Comparison of ENCODE assay signal across 1 cellular context in the genomic region with DNA sequence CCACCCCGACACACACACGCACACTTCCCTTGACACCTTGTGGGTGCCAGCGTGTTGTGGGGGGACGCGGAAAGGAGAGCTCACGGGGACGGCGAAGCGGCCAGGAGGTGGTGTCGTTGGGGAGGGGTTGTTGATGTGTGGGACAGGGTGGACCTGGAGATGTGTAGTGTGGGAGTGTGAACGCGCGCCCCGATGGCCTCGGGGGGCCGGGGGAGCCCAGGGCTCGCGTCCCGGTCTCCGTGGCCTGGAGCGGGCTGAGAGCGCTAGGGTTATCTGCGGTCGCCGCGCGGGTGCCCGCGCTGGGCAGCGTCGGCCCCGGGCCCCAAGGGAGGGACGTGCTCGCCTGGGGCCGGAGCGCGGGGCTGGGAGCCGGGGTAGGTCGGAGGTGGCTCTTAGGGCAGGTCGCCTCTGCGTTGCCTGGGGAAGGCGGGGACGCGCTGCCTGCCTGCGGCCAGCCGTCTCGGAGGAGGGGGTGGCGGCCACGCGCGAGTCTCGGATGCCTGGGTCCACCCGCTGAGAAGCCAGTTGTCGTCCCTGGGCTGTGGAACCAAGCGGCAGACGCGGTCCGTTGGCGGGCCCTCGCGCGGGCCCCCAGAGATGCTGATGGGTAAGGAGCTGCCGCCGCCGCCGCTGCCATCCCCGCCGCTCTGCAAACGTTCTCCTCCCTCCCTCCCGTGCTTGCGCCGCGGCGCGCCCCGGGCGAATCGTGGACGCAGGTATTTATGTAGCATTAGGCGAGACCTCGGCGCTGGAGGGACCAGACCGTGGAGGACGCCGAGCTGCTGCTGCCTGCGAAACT.
TF ChIP-seq lines count a peak whose summit lies in the region.

No MANE protein-coding gene starts in this region.

TF ChIP-seq in HEK293, 187 proteins besides CTCF, POLR2A, EP300 and RAD21 (continued from another document and continues in another):
- TF ChIP-seq, protein P1, sequence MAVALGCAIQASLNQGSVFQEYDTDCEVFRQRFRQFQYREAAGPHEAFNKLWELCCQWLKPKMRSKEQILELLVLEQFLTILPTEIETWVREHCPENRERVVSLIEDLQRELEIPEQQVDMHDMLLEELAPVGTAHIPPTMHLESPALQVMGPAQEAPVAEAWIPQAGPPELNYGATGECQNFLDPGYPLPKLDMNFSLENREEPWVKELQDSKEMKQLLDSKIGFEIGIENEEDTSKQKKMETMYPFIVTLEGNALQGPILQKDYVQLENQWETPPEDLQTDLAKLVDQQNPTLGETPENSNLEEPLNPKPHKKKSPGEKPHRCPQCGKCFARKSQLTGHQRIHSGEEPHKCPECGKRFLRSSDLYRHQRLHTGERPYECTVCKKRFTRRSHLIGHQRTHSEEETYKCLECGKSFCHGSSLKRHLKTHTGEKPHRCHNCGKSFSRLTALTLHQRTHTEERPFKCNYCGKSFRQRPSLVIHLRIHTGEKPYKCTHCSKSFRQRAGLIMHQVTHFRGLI (tag by site-specific recombination; IDR thresholded peaks at IDR 0.05): no peak
- TF ChIP-seq ZNF138 (tag by site-specific recombination; IDR thresholded peaks at IDR 0.05; ENCODE audit: borderline replicate concordance) (no peak), ZNF341 (tag by site-specific recombination; IDR thresholded peaks at IDR 0.05; ENCODE audit: low read depth) (0 out of 2 replicates have a peak, but pooled peaks have one; percentile 14), ZBTB20 (tag by site-specific recombination; IDR thresholded peaks at IDR 0.05) (peak; percentile 60; the same call in 1 of the 2 replicates), ZNF391 (tag by site-specific recombination; IDR thresholded peaks at IDR 0.05; ENCODE audit: borderline replicate concordance, low read depth) (no peak), EGR2 (tag by site-specific recombination; IDR thresholded peaks at IDR 0.05; ENCODE audit: low read depth) (0 out of 2 replicates have a peak, but pooled peaks have one; percentile 20), KLF1 (tag by site-specific recombination; IDR thresholded peaks at IDR 0.05) (no peak), ZXDB (tag by site-specific recombination; IDR thresholded peaks at IDR 0.05) (no peak), TRIM28 (IDR thresholded peaks at IDR 0.05; ENCODE audit: borderline replicate concordance, low read length) (no peak), IKZF3 (tag by site-specific recombination; IDR thresholded peaks at IDR 0.05) (no peak), ZNF610 (tag by site-specific recombination; IDR thresholded peaks at IDR 0.05; ENCODE audit: borderline replicate concordance) (peak; percentile 37; the same call in 1 of the 2 replicates), ZNF600 (tag by site-specific recombination; IDR thresholded peaks at IDR 0.05) (peak; percentile 64), ZNF776 (tag by site-specific recombination; IDR thresholded peaks at IDR 0.05; ENCODE audit: borderline replicate concordance) (no peak), MEIS1 (CRISPR knock-in tag; IDR thresholded peaks at IDR 0.05; ENCODE audit: borderline replicate concordance) (no peak), ZNF785 (tag by site-specific recombination; IDR thresholded peaks at IDR 0.05) (no peak), ZNF335 (tag by site-specific recombination; conservative IDR thresholded peaks at IDR 0.05) (peak; percentile 63), ZNF623 (tag by site-specific recombination; IDR thresholded peaks at IDR 0.05) (no peak), GLI4 (tag by site-specific recombination; IDR thresholded peaks at IDR 0.05) (no peak), SALL2 (tag by site-specific recombination; IDR thresholded peaks at IDR 0.05; ENCODE audit: borderline replicate concordance) (no peak), ZNF660 (tag by site-specific recombination; IDR thresholded peaks at IDR 0.05) (no peak), ZFP37 (tag by site-specific recombination; IDR thresholded peaks at IDR 0.05) (no peak), ZNF560 (tag by site-specific recombination; IDR thresholded peaks at IDR 0.05; ENCODE audit: borderline replicate concordance) (no peak), ZNF501 (tag by site-specific recombination; IDR thresholded peaks at IDR 0.05) (no peak), ZNF529 (tag by site-specific recombination; IDR thresholded peaks at IDR 0.05; ENCODE audit: insufficient replicate concordance) (no peak), ZFP3 (tag by site-specific recombination; IDR thresholded peaks at IDR 0.05; ENCODE audit: low read depth) (no peak), ZNF416 (tag by site-specific recombination; IDR thresholded peaks at IDR 0.05) (no peak), ZNF202 (tag by site-specific recombination; IDR thresholded peaks at IDR 0.05; ENCODE audit: borderline replicate concordance) (no peak), ZFHX2 (tag by site-specific recombination; conservative IDR thresholded peaks at IDR 0.05) (peak; percentile 65), ZSCAN23 (tag by site-specific recombination; IDR thresholded peaks at IDR 0.05) (no peak), ZNF266 (tag by site-specific recombination; IDR thresholded peaks at IDR 0.05; ENCODE audit: low read depth) (no peak), ZNF248 (tag by site-specific recombination; IDR thresholded peaks at IDR 0.05) (no peak), ZNF37A (tag by site-specific recombination; IDR thresholded peaks at IDR 0.05) (no peak), ZSCAN30 (tag by site-specific recombination; IDR thresholded peaks at IDR 0.05) (no peak), ZNF155 (tag by site-specific recombination; IDR thresholded peaks at IDR 0.05) (no peak), KLF10 (tag by site-specific recombination; IDR thresholded peaks at IDR 0.05) (no peak), ZNF423 (tag by site-specific recombination; IDR thresholded peaks at IDR 0.05) (no peak), ZNF48 (tag by site-specific recombination; IDR thresholded peaks at IDR 0.05) (no peak), YY2 (tag by site-specific recombination; IDR thresholded peaks at IDR 0.05) (no peak), ZNF239 (tag by site-specific recombination; IDR thresholded peaks at IDR 0.05) (no peak), OSR2 (tag by site-specific recombination; IDR thresholded peaks at IDR 0.05) (no peak), ZNF223 (tag by site-specific recombination; IDR thresholded peaks at IDR 0.05) (no peak), ZFP69B (tag by site-specific recombination; IDR thresholded peaks at IDR 0.05) (no peak)
- TF ChIP-seq, protein P2, sequence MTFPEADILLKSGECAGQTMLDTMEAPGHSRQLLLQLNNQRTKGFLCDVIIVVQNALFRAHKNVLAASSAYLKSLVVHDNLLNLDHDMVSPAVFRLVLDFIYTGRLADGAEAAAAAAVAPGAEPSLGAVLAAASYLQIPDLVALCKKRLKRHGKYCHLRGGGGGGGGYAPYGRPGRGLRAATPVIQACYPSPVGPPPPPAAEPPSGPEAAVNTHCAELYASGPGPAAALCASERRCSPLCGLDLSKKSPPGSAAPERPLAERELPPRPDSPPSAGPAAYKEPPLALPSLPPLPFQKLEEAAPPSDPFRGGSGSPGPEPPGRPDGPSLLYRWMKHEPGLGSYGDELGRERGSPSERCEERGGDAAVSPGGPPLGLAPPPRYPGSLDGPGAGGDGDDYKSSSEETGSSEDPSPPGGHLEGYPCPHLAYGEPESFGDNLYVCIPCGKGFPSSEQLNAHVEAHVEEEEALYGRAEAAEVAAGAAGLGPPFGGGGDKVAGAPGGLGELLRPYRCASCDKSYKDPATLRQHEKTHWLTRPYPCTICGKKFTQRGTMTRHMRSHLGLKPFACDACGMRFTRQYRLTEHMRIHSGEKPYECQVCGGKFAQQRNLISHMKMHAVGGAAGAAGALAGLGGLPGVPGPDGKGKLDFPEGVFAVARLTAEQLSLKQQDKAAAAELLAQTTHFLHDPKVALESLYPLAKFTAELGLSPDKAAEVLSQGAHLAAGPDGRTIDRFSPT (tag by site-specific recombination; IDR thresholded peaks at IDR 0.05): 0 out of 2 replicates have a peak, but pooled peaks have one; percentile 10
- TF ChIP-seq, protein P3, sequence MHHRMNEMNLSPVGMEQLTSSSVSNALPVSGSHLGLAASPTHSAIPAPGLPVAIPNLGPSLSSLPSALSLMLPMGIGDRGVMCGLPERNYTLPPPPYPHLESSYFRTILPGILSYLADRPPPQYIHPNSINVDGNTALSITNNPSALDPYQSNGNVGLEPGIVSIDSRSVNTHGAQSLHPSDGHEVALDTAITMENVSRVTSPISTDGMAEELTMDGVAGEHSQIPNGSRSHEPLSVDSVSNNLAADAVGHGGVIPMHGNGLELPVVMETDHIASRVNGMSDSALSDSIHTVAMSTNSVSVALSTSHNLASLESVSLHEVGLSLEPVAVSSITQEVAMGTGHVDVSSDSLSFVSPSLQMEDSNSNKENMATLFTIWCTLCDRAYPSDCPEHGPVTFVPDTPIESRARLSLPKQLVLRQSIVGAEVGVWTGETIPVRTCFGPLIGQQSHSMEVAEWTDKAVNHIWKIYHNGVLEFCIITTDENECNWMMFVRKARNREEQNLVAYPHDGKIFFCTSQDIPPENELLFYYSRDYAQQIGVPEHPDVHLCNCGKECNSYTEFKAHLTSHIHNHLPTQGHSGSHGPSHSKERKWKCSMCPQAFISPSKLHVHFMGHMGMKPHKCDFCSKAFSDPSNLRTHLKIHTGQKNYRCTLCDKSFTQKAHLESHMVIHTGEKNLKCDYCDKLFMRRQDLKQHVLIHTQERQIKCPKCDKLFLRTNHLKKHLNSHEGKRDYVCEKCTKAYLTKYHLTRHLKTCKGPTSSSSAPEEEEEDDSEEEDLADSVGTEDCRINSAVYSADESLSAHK (tag by site-specific recombination; IDR thresholded peaks at IDR 0.05): no peak
- TF ChIP-seq, protein P4, sequence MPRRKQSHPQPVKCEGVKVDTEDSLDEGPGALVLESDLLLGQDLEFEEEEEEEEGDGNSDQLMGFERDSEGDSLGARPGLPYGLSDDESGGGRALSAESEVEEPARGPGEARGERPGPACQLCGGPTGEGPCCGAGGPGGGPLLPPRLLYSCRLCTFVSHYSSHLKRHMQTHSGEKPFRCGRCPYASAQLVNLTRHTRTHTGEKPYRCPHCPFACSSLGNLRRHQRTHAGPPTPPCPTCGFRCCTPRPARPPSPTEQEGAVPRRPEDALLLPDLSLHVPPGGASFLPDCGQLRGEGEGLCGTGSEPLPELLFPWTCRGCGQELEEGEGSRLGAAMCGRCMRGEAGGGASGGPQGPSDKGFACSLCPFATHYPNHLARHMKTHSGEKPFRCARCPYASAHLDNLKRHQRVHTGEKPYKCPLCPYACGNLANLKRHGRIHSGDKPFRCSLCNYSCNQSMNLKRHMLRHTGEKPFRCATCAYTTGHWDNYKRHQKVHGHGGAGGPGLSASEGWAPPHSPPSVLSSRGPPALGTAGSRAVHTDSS (tag by site-specific recombination; IDR thresholded peaks at IDR 0.05): no peak
- TF ChIP-seq, protein P5, sequence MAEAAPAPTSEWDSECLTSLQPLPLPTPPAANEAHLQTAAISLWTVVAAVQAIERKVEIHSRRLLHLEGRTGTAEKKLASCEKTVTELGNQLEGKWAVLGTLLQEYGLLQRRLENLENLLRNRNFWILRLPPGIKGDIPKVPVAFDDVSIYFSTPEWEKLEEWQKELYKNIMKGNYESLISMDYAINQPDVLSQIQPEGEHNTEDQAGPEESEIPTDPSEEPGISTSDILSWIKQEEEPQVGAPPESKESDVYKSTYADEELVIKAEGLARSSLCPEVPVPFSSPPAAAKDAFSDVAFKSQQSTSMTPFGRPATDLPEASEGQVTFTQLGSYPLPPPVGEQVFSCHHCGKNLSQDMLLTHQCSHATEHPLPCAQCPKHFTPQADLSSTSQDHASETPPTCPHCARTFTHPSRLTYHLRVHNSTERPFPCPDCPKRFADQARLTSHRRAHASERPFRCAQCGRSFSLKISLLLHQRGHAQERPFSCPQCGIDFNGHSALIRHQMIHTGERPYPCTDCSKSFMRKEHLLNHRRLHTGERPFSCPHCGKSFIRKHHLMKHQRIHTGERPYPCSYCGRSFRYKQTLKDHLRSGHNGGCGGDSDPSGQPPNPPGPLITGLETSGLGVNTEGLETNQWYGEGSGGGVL (tag by site-specific recombination; IDR thresholded peaks at IDR 0.05): 0 out of 2 replicates have a peak, but pooled peaks have one; percentile 2
- TF ChIP-seq, protein P6, sequence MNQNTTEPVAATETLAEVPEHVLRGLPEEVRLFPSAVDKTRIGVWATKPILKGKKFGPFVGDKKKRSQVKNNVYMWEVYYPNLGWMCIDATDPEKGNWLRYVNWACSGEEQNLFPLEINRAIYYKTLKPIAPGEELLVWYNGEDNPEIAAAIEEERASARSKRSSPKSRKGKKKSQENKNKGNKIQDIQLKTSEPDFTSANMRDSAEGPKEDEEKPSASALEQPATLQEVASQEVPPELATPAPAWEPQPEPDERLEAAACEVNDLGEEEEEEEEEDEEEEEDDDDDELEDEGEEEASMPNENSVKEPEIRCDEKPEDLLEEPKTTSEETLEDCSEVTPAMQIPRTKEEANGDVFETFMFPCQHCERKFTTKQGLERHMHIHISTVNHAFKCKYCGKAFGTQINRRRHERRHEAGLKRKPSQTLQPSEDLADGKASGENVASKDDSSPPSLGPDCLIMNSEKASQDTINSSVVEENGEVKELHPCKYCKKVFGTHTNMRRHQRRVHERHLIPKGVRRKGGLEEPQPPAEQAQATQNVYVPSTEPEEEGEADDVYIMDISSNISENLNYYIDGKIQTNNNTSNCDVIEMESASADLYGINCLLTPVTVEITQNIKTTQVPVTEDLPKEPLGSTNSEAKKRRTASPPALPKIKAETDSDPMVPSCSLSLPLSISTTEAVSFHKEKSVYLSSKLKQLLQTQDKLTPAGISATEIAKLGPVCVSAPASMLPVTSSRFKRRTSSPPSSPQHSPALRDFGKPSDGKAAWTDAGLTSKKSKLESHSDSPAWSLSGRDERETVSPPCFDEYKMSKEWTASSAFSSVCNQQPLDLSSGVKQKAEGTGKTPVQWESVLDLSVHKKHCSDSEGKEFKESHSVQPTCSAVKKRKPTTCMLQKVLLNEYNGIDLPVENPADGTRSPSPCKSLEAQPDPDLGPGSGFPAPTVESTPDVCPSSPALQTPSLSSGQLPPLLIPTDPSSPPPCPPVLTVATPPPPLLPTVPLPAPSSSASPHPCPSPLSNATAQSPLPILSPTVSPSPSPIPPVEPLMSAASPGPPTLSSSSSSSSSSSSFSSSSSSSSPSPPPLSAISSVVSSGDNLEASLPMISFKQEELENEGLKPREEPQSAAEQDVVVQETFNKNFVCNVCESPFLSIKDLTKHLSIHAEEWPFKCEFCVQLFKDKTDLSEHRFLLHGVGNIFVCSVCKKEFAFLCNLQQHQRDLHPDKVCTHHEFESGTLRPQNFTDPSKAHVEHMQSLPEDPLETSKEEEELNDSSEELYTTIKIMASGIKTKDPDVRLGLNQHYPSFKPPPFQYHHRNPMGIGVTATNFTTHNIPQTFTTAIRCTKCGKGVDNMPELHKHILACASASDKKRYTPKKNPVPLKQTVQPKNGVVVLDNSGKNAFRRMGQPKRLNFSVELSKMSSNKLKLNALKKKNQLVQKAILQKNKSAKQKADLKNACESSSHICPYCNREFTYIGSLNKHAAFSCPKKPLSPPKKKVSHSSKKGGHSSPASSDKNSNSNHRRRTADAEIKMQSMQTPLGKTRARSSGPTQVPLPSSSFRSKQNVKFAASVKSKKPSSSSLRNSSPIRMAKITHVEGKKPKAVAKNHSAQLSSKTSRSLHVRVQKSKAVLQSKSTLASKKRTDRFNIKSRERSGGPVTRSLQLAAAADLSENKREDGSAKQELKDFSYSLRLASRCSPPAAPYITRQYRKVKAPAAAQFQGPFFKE (tag by site-specific recombination; IDR thresholded peaks at IDR 0.05; ENCODE audit: borderline replicate concordance): no peak
- TF ChIP-seq, protein P7, sequence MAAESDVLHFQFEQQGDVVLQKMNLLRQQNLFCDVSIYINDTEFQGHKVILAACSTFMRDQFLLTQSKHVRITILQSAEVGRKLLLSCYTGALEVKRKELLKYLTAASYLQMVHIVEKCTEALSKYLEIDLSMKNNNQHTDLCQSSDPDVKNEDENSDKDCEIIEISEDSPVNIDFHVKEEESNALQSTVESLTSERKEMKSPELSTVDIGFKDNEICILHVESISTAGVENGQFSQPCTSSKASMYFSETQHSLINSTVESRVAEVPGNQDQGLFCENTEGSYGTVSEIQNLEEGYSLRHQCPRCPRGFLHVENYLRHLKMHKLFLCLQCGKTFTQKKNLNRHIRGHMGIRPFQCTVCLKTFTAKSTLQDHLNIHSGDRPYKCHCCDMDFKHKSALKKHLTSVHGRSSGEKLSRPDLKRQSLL (tag by site-specific recombination; IDR thresholded peaks at IDR 0.05): no peak
